In the genomic region with DNA sequence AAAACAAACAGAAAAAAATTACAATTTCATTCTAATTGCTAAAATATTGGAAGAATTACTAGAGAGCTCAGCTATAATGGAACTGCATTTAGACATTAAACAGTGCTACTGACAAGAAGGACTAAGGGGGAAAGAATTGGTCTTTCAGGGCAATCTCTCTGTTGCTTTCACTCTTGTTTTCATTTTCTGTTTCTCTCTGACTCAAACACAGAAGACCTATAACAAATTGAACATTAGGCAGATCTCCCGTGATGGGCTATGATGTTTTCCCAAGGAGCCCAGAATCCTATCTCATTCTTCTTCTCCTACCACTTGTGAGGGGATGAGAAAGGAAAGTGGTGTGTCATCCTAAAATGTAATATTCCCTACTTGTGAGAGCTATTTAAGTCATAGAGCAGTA, we compare ENCODE assay signal across 10 cellular contexts.
DNase-seq lines count a peak whose midpoint lies in the region; ATAC-seq and TF ChIP-seq lines count a peak whose summit lies in the region.
"Had no signal": no experiment of that assay in that cellular context is flagged by ENCODE, and none has a peak within 500 bp of the region (broad histone marks: within the 10 kb centered on the region; RNA-seq: fewer than 3 reads in every experiment).

No MANE protein-coding gene starts in this region.

- peaks cover 0 to 5% of the 10 kb centered on the region in 2 donors for H3K27me3 Mint-ChIP-seq in effector memory CD8-positive, alpha-beta T cell

- no peak for TF ChIP-seq CTCF in GM10266 (IDR thresholded peaks at IDR 0.05; ENCODE audit: control insufficient read depth, insufficient read depth, low read depth, missing control alignments)

- H3K27me3 ChIP-seq in HAP-1 (ENCODE audit: low read depth): no peaks in the 10 kb centered on the region
- H3K27me3 ChIP-seq: BLaER1 treated with 17β-estradiol and CSF1 and Interleukin-3, amounts not matched to agents 10 nM and 100 nM had no signal

- H3K4me3 ChIP-seq in HAP-1: no peak overlapping the region
- H3K4me3 ChIP-seq: BLaER1 treated with 17β-estradiol and CSF1 and Interleukin-3, amounts not matched to agents 10 nM and 100 nM had no signal

- H3K4me1 ChIP-seq in HAP-1: no peaks in the 10 kb centered on the region
- H3K4me1 ChIP-seq: BLaER1 treated with 17β-estradiol and CSF1 and Interleukin-3, amounts not matched to agents 10 nM and 100 nM had no signal

- no peak overlapping the region for H3K27ac Mint-ChIP-seq in effector memory CD8-positive, alpha-beta T cell

- peaks cover 2 to 5% of the 10 kb centered on the region in 2 donors for H3K4me1 Mint-ChIP-seq in effector memory CD8-positive, alpha-beta T cell (ENCODE audit: low read depth in 2 of 2)

- no peaks in the 10 kb centered on the region for H3K36me3 Mint-ChIP-seq in effector memory CD8-positive, alpha-beta T cell (ENCODE audit: insufficient read depth)

- DNase-seq in GM10266 (ENCODE audit: extremely low spot score) (peak; percentile 13), occipital lobe (lab: John Stamatoyannopoulos, UW) (no peak), HAP-1 (ENCODE audit: low spot score in 2 of 2) (no peak)
- DNase-seq in effector memory CD8-positive, alpha-beta T cell: no peak
- DNase-seq: NCI-H1930 had no signal

- in situ Hi-C loops in HAP-1 (cut with MboI; ENCODE audit: low sequenced_read_pairs): no loop called here

- H3K9me3 ChIP-seq in HAP-1: no peaks in the 10 kb centered on the region

- no peaks in the 10 kb centered on the region for H3K9me3 Mint-ChIP-seq in effector memory CD8-positive, alpha-beta T cell

- ATAC-seq in GM19351 (IDR thresholded peaks at IDR 0.05; ENCODE audit: unreplicated experiment) (peak; percentile 98), HG02798 (IDR thresholded peaks at IDR 0.05; ENCODE audit: poor library complexity, unreplicated experiment) (peak; percentile 96), HG03558 (IDR thresholded peaks at IDR 0.05; ENCODE audit: extremely low read depth, unreplicated experiment) (peak; percentile 97), HG02759 (IDR thresholded peaks at IDR 0.05; ENCODE audit: unreplicated experiment) (no peak)
- ATAC-seq in effector memory CD8-positive, alpha-beta T cell (replicated peaks): no peak

- H3K4me3 Mint-ChIP-seq in effector memory CD8-positive, alpha-beta T cell: no peak overlapping the region

- H3K36me3 ChIP-seq in HAP-1 (replicated peaks): no peaks in the 10 kb centered on the region
- H3K36me3 ChIP-seq: BLaER1 treated with 17β-estradiol and CSF1 and Interleukin-3, amounts not matched to agents 10 nM and 100 nM had no signal

Comparison
In these comparisons a context has a peak if more than half of its experiments do, and no peak if none do; other contexts are left out.
1. ATAC-seq: peak in GM19351 (single experiment), HG02798 (single experiment) and HG03558 (single experiment); none in effector memory CD8-positive, alpha-beta T cell (single experiment) and HG02759 (single experiment).